1 cellular context compared by ENCODE assay signal in genomic region chr22:38760477-38761201, GRCh38.
A peak's percentile ranks its signal among the peaks of the same experiment; 100 is the strongest.
TF ChIP-seq lines count a peak whose summit lies in the region.

No MANE protein-coding gene starts in this region.

TF ChIP-seq in GM12878, 131 proteins besides CTCF, POLR2A, EP300 and RAD21:
- TF ChIP-seq ASH2L (IDR thresholded peaks at IDR 0.05; ENCODE audit: borderline replicate concordance, low read depth) (no peak), MEF2B (IDR thresholded peaks at IDR 0.05; ENCODE audit: partially characterized antibody, poor library complexity, severe bottlenecking) (peak; percentile 28)
TF ChIP-seq in GM12878: peak in this region for 1.
